ENCODE assay signal across 2 cellular contexts in the genomic region with DNA sequence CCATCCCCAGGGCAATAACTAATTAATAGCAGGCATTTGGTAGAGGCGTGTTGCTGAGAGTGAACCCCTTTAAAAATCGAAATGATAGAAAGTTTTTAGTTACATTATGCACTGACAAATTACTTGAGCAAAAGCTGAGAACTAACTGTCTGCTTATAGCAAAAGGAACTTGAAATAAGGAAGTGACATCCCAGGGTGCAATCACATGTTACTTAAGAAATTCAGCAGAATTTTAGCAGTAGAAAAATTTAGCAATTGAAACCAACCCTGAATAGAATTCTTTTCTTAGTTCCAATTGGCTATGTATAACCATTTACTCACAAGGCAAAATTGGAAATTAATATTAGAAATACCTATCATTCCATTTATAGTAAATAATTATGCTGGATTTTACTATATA.
TF ChIP-seq lines count a peak whose summit lies in the region.

No MANE protein-coding gene starts in this region.

TF ChIP-seq in liver, 16 proteins besides CTCF, POLR2A, EP300 and RAD21 (continued from another document):
- TF ChIP-seq, protein P1, sequence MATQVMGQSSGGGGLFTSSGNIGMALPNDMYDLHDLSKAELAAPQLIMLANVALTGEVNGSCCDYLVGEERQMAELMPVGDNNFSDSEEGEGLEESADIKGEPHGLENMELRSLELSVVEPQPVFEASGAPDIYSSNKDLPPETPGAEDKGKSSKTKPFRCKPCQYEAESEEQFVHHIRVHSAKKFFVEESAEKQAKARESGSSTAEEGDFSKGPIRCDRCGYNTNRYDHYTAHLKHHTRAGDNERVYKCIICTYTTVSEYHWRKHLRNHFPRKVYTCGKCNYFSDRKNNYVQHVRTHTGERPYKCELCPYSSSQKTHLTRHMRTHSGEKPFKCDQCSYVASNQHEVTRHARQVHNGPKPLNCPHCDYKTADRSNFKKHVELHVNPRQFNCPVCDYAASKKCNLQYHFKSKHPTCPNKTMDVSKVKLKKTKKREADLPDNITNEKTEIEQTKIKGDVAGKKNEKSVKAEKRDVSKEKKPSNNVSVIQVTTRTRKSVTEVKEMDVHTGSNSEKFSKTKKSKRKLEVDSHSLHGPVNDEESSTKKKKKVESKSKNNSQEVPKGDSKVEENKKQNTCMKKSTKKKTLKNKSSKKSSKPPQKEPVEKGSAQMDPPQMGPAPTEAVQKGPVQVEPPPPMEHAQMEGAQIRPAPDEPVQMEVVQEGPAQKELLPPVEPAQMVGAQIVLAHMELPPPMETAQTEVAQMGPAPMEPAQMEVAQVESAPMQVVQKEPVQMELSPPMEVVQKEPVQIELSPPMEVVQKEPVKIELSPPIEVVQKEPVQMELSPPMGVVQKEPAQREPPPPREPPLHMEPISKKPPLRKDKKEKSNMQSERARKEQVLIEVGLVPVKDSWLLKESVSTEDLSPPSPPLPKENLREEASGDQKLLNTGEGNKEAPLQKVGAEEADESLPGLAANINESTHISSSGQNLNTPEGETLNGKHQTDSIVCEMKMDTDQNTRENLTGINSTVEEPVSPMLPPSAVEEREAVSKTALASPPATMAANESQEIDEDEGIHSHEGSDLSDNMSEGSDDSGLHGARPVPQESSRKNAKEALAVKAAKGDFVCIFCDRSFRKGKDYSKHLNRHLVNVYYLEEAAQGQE (IDR thresholded peaks at IDR 0.05) = no peak
- TF ChIP-seq RXRA (IDR thresholded peaks at IDR 0.05) (no peak), SP1 (IDR thresholded peaks at IDR 0.05) (no peak), TAF1 (conservative IDR thresholded peaks at IDR 0.05) (no peak), GABPA (IDR thresholded peaks at IDR 0.05 in 1 of 2, conservative IDR thresholded peaks at IDR 0.05 in 1 of 2) (no peak)
- TF ChIP-seq, protein P2, sequence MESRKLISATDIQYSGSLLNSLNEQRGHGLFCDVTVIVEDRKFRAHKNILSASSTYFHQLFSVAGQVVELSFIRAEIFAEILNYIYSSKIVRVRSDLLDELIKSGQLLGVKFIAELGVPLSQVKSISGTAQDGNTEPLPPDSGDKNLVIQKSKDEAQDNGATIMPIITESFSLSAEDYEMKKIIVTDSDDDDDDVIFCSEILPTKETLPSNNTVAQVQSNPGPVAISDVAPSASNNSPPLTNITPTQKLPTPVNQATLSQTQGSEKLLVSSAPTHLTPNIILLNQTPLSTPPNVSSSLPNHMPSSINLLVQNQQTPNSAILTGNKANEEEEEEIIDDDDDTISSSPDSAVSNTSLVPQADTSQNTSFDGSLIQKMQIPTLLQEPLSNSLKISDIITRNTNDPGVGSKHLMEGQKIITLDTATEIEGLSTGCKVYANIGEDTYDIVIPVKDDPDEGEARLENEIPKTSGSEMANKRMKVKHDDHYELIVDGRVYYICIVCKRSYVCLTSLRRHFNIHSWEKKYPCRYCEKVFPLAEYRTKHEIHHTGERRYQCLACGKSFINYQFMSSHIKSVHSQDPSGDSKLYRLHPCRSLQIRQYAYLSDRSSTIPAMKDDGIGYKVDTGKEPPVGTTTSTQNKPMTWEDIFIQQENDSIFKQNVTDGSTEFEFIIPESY (IDR thresholded peaks at IDR 0.05) = no peak
- TF ChIP-seq, protein P3, sequence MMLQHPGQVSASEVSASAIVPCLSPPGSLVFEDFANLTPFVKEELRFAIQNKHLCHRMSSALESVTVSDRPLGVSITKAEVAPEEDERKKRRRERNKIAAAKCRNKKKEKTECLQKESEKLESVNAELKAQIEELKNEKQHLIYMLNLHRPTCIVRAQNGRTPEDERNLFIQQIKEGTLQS (IDR thresholded peaks at IDR 0.05) = no peak

TF ChIP-seq in HepG2, 621 proteins besides CTCF, POLR2A, EP300 and RAD21 (continued from another document):
- TF ChIP-seq, protein P4, sequence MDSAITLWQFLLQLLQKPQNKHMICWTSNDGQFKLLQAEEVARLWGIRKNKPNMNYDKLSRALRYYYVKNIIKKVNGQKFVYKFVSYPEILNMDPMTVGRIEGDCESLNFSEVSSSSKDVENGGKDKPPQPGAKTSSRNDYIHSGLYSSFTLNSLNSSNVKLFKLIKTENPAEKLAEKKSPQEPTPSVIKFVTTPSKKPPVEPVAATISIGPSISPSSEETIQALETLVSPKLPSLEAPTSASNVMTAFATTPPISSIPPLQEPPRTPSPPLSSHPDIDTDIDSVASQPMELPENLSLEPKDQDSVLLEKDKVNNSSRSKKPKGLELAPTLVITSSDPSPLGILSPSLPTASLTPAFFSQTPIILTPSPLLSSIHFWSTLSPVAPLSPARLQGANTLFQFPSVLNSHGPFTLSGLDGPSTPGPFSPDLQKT (CRISPR knock-in tag; IDR thresholded peaks at IDR 0.05; ENCODE audit: borderline replicate concordance) = no peak
